8 cellular contexts compared by ENCODE assay signal in the genomic region with DNA sequence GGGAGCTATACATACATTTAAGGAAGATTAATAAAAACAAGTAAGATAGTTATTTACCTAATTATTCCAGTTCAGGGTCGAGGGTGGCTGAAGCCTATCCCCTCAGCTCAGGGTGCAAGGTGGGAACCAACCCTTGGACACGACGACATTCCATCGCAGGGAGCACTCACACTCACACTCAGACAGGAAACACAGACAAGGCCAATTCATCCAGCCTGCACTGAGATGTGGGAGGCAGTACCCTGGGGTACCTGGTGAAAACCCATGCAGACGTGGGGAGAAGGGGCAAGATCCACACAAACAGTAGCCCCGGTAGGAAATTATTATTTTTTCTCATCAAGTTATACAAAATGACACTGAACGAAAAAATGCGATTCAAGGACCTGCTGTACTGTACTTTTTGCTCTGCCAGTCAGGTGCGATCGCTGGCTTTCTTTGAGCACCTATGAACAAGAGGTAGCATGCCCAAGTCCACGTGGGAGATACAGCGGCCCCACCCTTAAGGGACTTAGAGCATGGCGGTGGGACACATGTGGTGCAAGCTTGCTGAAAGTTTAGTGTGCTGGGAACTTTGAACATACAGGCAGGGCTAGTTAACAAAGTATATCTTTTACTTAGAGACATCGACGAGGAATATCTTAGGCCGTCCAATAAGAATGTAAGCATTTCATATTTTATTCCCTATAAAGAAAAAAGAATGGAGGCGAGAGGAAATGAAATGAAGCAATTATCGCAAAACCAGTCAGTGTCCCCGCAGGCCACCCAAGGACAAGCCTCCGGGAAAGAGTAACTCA. TPM values are rescaled to one million over a fixed set of nuclear protein-coding genes. Genes with fewer than 3 reads are reported as not detected.
DNase-seq lines count a peak whose midpoint lies in the region; ATAC-seq and TF ChIP-seq lines count a peak whose summit lies in the region.

No MANE protein-coding gene starts in this region.

- H3K9me2 ChIP-seq in PC-9 (ENCODE audit: insufficient read depth), result no peaks in the 10 kb centered on the region

- no peak for TF ChIP-seq CTCF in PC-9 (conservative IDR thresholded peaks at IDR 0.05)

- H3K36me3 ChIP-seq in PC-9 (ENCODE audit: low read depth) (peaks cover 18% of the 10 kb centered on the region), iPS DF 6.9 (ENCODE audit: control insufficient read depth, insufficient read depth, low read length) (no peaks in the 10 kb centered on the region)

- peak overlapping the region; percentile 87 for H3K4me2 ChIP-seq in PC-9

- peak overlapping the region; percentile 84 for H2AFZ ChIP-seq in PC-9

- peak; percentile 84 for DNase-seq in DMS 273 (lab: John Stamatoyannopoulos, UW; ENCODE audit: unreplicated experiment)
- peak; percentile 51 to 75 for DNase-seq in PC-9
- no peak for DNase-seq in iPS DF 6.9 (ENCODE audit: low read depth, low spot score)

- peaks cover 76% of the 10 kb centered on the region for H3K79me2 ChIP-seq in PC-9 (ENCODE audit: low read depth)

- CTCF ChIA-PET in PC-9 (lab: Charles Lee), result interaction anchor here (1.1 kb wide), 1 partner anchor 96 kb away, joined by 4 read pairs; no protein-coding TSS in a partner anchor

- peaks cover 38% of the 10 kb centered on the region for H3F3A ChIP-seq in PC-9 (ENCODE audit: insufficient read depth, low read depth)

- BruUV-seq in PC-9 (replicated peaks; lab: Mats Ljungman, UMichigan), result TSS peak; percentile 61

- peaks cover 47% of the 10 kb centered on the region for H3K4me1 Mint-ChIP-seq in activated naive CD8-positive, alpha-beta T cell (ENCODE audit: low read depth)

- H3K27ac ChIP-seq in PC-9 (peak overlapping the region; percentile 93), iPS DF 6.9 (ENCODE audit: low read length) (no peak overlapping the region), skin epidermis (peak overlapping the region; percentile 40 to 99 (median 95))

- no peaks in the 10 kb centered on the region for H3K27me3 Mint-ChIP-seq in activated naive CD8-positive, alpha-beta T cell

- peak overlapping the region; percentile 99 for H3K27ac Mint-ChIP-seq in activated naive CD8-positive, alpha-beta T cell

- ATAC-seq in HG03432 (IDR thresholded peaks at IDR 0.05; ENCODE audit: unreplicated experiment) (peak; percentile 10), GM21381 (IDR thresholded peaks at IDR 0.05; ENCODE audit: unreplicated experiment) (no peak), GM18517 (IDR thresholded peaks at IDR 0.05; ENCODE audit: unreplicated experiment) (no peak)

- H3K4me1 ChIP-seq in PC-9 (replicated peaks; ENCODE audit: insufficient read depth) (peaks cover 25% of the 10 kb centered on the region), iPS DF 6.9 (ENCODE audit: control insufficient read depth, insufficient read depth, low read length) (peaks cover 1% of the 10 kb centered on the region; the same call in 1 of the 2 replicates)

- POLR2A ChIA-PET in PC-9 (lab: Charles Lee; ENCODE audit: unreplicated experiment), result interaction anchor here (0.5 to 0.7 kb wide), 5 partner anchors 142 to 693 kb away, joined by 3 to 10 read pairs (median 5); no protein-coding TSS in a partner anchor

- H3K9me3 ChIP-seq in PC-9 (ENCODE audit: insufficient read depth, low read depth), result no peaks in the 10 kb centered on the region
- H3K9me3 ChIP-seq in iPS DF 6.9 (ENCODE audit: control insufficient read depth, insufficient read depth, low read length), result no peaks in the 10 kb centered on the region

- intact Hi-C loops in PC-9 (cut with micrococcal nuclease; ENCODE audit: unreplicated experiment), result loop anchor here (5.0 to 10.0 kb wide), 2 partner anchors 161 to 672 kb away; a partner anchor contains a TSS

- H4K20me1 ChIP-seq in PC-9 (ENCODE audit: insufficient read depth), result no peaks in the 10 kb centered on the region

- H3K4me3 ChIP-seq in PC-9 (peak overlapping the region; percentile 64), iPS DF 6.9 (ENCODE audit: low read length) (peak overlapping the region; percentile 60; the same call in 1 of the 2 replicates), skin epidermis (peak overlapping the region; percentile 58 to 91 (median 69))

- no peaks in the 10 kb centered on the region for H3K9me3 Mint-ChIP-seq in activated naive CD8-positive, alpha-beta T cell (ENCODE audit: low read depth)

- WGBS in iPS DF 6.9 (ENCODE audit: insufficient coverage, insufficient read length), result no CpG with 5 or more reads among the region's 20 CpGs

- peak overlapping the region; percentile 98 for H3K4me3 Mint-ChIP-seq in activated naive CD8-positive, alpha-beta T cell

- peaks cover 22% of the 10 kb centered on the region for H3K36me3 Mint-ChIP-seq in activated naive CD8-positive, alpha-beta T cell

- H3K27me3 ChIP-seq in PC-9 (ENCODE audit: insufficient read depth, low read depth), result no peaks in the 10 kb centered on the region
- no peaks in the 10 kb centered on the region for H3K27me3 ChIP-seq in iPS DF 6.9 (ENCODE audit: control insufficient read depth, insufficient read depth, low read length)

RNA-seq across cellular contexts. Expression of a gene that starts 0.6 kb away (rescaled TPM):
- 21.8 and 24.3 TPM in 2 replicates for total RNA-seq in PC-9 (2021)

RNA-seq across cellular contexts. Expression of a gene that starts 0.9 kb away (rescaled TPM):
- total RNA-seq in PC-9 (2021), result 22.0 and 22.1 TPM in 2 replicates
